In the genomic region with DNA sequence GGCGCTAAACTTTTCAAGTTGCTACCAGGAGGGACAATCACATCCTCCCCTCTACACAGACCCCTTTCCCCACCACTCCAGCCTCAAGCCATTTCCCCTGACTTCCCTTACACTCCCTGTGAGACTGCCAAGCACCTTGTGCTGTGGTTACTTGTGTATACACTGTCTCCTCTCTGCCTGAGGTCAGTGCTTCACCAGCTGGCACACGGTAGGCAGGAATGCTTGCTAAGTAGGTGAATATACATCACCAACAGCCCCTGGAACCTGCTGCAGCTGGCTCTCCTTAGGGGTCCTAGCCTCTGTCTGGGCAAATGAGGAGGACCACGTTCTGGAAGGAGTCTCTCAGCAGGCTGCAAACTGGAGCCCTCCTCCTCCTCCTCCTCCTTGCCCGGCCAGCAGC, we compare ENCODE assay signal across 19 cellular contexts. TPM values are rescaled to one million over a fixed set of nuclear protein-coding genes. Genes with fewer than 3 reads are reported as not detected.
DNase-seq lines count a peak whose midpoint lies in the region; ATAC-seq and TF ChIP-seq lines count a peak whose summit lies in the region.
"Had no signal": no experiment of that assay in that cellular context is flagged by ENCODE, and none has a peak within 500 bp of the region (broad histone marks: within the 10 kb centered on the region; RNA-seq: fewer than 3 reads in every experiment).

No MANE protein-coding gene starts in this region.

- H3K36me3 ChIP-seq in right atrium auricular region (no peaks in the 10 kb centered on the region), H7 (replicated peaks; ENCODE audit: control insufficient read depth, insufficient read depth, low read length) (no peaks in the 10 kb centered on the region; the same call in 1 of the 2 replicates), right lobe of liver (no peaks in the 10 kb centered on the region)
- H3K36me3 ChIP-seq: BLaER1 treated with 17β-estradiol and CSF1 and Interleukin-3, amounts not matched to agents 10 nM and 100 nM had no signal

- H3K4me3 ChIP-seq in right atrium auricular region (no peak overlapping the region), H7 (ENCODE audit: insufficient read depth, low read depth, low read length) (no peak overlapping the region), right lobe of liver (no peak overlapping the region)
- H3K4me3 ChIP-seq: BLaER1 treated with 17β-estradiol and CSF1 and Interleukin-3, amounts not matched to agents 10 nM and 100 nM; GM12878; Peyer's patch had no signal

- ATAC-seq in left cardiac atrium (no peak), right lobe of liver (no peak)
- ATAC-seq: GM12878 had no signal

- H3K27ac ChIP-seq in right atrium auricular region (no peak overlapping the region), right lobe of liver (no peak overlapping the region)
- H3K27ac ChIP-seq: BLaER1 treated with 17β-estradiol and CSF1 and Interleukin-3, amounts not matched to agents 10 nM and 100 nM; Peyer's patch had no signal

- peaks cover 0 to 9% of the 10 kb centered on the region in 2 donors for H3K4me1 ChIP-seq in right atrium auricular region
- no peaks in the 10 kb centered on the region for H3K4me1 ChIP-seq in right lobe of liver

- WGBS in right lobe of liver (ENCODE audit: insufficient coverage, low coverage, low lambda C conversion rate, missing lambda C conversion rate): 70% methylated on average over 2 of the region's 4 CpGs

- H3K36me3 Mint-ChIP-seq in activated naive CD4-positive, alpha-beta T cell treated with anti-CD3 and anti-CD28 coated beads for 36 hours (ENCODE audit: low read depth): no peaks in the 10 kb centered on the region

- CTCF ChIA-PET in activated naive CD4-positive, alpha-beta T cell treated with anti-CD3 and anti-CD28 coated beads for 36 hours (lab: Charles Lee): interaction anchor here (0.8 to 1.1 kb wide), 2 partner anchors 11 to 293 kb away, joined by 4 read pairs; no protein-coding TSS in a partner anchor

- no peaks in the 10 kb centered on the region for H3K9me3 Mint-ChIP-seq in activated naive CD4-positive, alpha-beta T cell treated with anti-CD3 and anti-CD28 coated beads for 36 hours

- intact Hi-C loops in left cardiac atrium (cut with DNase I): no loop called here
- intact Hi-C loops in activated naive CD4-positive, alpha-beta T cell treated with anti-CD3 and anti-CD28 coated beads for 36 hours (cut with micrococcal nuclease): no loop called here
- intact Hi-C loops in right lobe of liver (cut with DNase I): loop anchor here in 1 of 2 donors (10.0 kb wide), 1 partner anchor 87 kb away; no protein-coding TSS in a partner anchor

- H3K9me3 ChIP-seq in right atrium auricular region (no peaks in the 10 kb centered on the region), right lobe of liver (no peaks in the 10 kb centered on the region)
- H3K9me3 ChIP-seq: BLaER1 treated with 17β-estradiol and CSF1 and Interleukin-3, amounts not matched to agents 10 nM and 100 nM; Peyer's patch had no signal

- TF ChIP-seq CTCF in right atrium auricular region (IDR thresholded peaks at IDR 0.05): no peak
- TF ChIP-seq CTCF in right lobe of liver (IDR thresholded peaks at IDR 0.05): no peak

- no peak overlapping the region for H3K4me3 Mint-ChIP-seq in activated naive CD4-positive, alpha-beta T cell treated with anti-CD3 and anti-CD28 coated beads for 36 hours

- no peaks in the 10 kb centered on the region for H3K4me1 Mint-ChIP-seq in activated naive CD4-positive, alpha-beta T cell treated with anti-CD3 and anti-CD28 coated beads for 36 hours (ENCODE audit: low read depth)

- no peaks in the 10 kb centered on the region for H3K27me3 ChIP-seq in right atrium auricular region
- H3K27me3 ChIP-seq in H7 (ENCODE audit: control insufficient read depth, insufficient read depth, low read length): no peaks in the 10 kb centered on the region
- no peaks in the 10 kb centered on the region for H3K27me3 ChIP-seq in right lobe of liver
- H3K27me3 ChIP-seq: BLaER1 treated with 17β-estradiol and CSF1 and Interleukin-3, amounts not matched to agents 10 nM and 100 nM; Peyer's patch had no signal

- H3K27ac Mint-ChIP-seq in activated naive CD4-positive, alpha-beta T cell treated with anti-CD3 and anti-CD28 coated beads for 36 hours: no peak overlapping the region

- DNase-seq in NCI-H1417 (lab: John Stamatoyannopoulos, UW) (peak; percentile 16 to 50 (median 26)), NCI-H1417 treated with DMSO at 0.1 percent for 48 hours (lab: John Stamatoyannopoulos, UW) (no peak), right atrium auricular region (ENCODE audit: low spot score) (peak; percentile 49), left cardiac atrium (no peak), glomerular visceral epithelial cell (ENCODE audit: extremely low spot score) (peak; percentile 23), H7 (no peak), right lobe of liver (no peak)
- DNase-seq in activated naive CD4-positive, alpha-beta T cell treated with anti-CD3 and anti-CD28 coated beads for 36 hours: no peak
- DNase-seq: DMS153, HCEC 1CT, IMR-90, Kasumi-1, NCI-H1436, NCI-H2227 treated with DMSO at 0.1 percent for 48 hours, NCI-H774, Peyer's patch, SHP77 had no signal

- TF ChIP-seq POLR2A in right lobe of liver (IDR thresholded peaks at IDR 0.05): no peak

- H3K27me3 Mint-ChIP-seq in activated naive CD4-positive, alpha-beta T cell treated with anti-CD3 and anti-CD28 coated beads for 36 hours (ENCODE audit: low read depth): peaks cover 14% of the 10 kb centered on the region

RNA-seq across cellular contexts. Expression of a gene that starts 38.3 kb away (rescaled TPM):
- total RNA-seq in right atrium auricular region (100 to 1,000 TPM; 115 to 149 TPM), left cardiac atrium (100 to 1,000 TPM; 137 to 155 TPM), right lobe of liver (100 to 1,000 TPM; 312 to 644 (median 421) TPM)
- 10 to 100 TPM; 67.9 to 69.8 TPM for total RNA-seq in activated naive CD4-positive, alpha-beta T cell treated with anti-CD3 and anti-CD28 coated beads for 36 hours
- 112 and 123 TPM in 2 replicates for total RNA-seq in H7 (2014; rRNA removed; shearing (Covaris generic))

Comparison
In these comparisons a context has a peak if more than half of its experiments do, and no peak if none do; other contexts are left out.
1. DNase-seq: peak in NCI-H1417 (3 of 3), right atrium auricular region (single experiment) and glomerular visceral epithelial cell (single experiment); none in NCI-H1417 treated with DMSO at 0.1 percent for 48 hours (single experiment), left cardiac atrium (single experiment), activated naive CD4-positive, alpha-beta T cell treated with anti-CD3 and anti-CD28 coated beads for 36 hours (single experiment), H7 (single experiment) and right lobe of liver (0 of 3).